1 cellular context compared by ENCODE assay signal in genomic region chr7:158911734-158912133, GRCh38.
TF ChIP-seq lines count a peak whose summit lies in the region.

No MANE protein-coding gene starts in this region.

TF ChIP-seq in HepG2, 621 proteins besides CTCF, POLR2A, EP300 and RAD21:
- TF ChIP-seq AKNA (CRISPR knock-in tag; IDR thresholded peaks at IDR 0.05; ENCODE audit: borderline replicate concordance): no peak
- no peak for TF ChIP-seq ZNF180 (CRISPR knock-in tag; IDR thresholded peaks at IDR 0.05; ENCODE audit: borderline replicate concordance, low read depth)
- no peak for TF ChIP-seq ZBTB21 (CRISPR knock-in tag; IDR thresholded peaks at IDR 0.05)
- TF ChIP-seq EED (CRISPR knock-in tag; IDR thresholded peaks at IDR 0.05): no peak
- TF ChIP-seq NKX3-1 (CRISPR knock-in tag; IDR thresholded peaks at IDR 0.05): no peak
- TF ChIP-seq CREB1 (IDR thresholded peaks at IDR 0.05): no peak
- no peak for TF ChIP-seq CREB1 (CRISPR knock-in tag; IDR thresholded peaks at IDR 0.05)
- TF ChIP-seq MBNL3 (CRISPR knock-in tag; conservative IDR thresholded peaks at IDR 0.05): no peak
TF ChIP-seq in HepG2: peak in this region for 0.
